In genomic region chr10:114500643-114501042, GRCh38 we compare ENCODE assay signal across 13 cellular contexts.
A peak's percentile ranks its signal among the peaks of the same experiment; 100 is the strongest.
DNase-seq lines count a peak whose midpoint lies in the region; ATAC-seq and TF ChIP-seq lines count a peak whose summit lies in the region.
"Had no signal": no experiment of that assay in that cellular context is flagged by ENCODE, and none has a peak within 500 bp of the region (broad histone marks: within the 10 kb centered on the region; RNA-seq: fewer than 3 reads in every experiment).

No MANE protein-coding gene starts in this region.

- no peaks in the 10 kb centered on the region for H3K27me3 Mint-ChIP-seq in activated CD8-positive, alpha-beta T cell treated with anti-CD3 and anti-CD28 coated beads for 36 hours

- peaks cover 81% of the 10 kb centered on the region for H3K4me1 ChIP-seq in left ventricle myocardium inferior
- H3K4me1 ChIP-seq in heart right ventricle = peaks cover 4 to 70% (median 49%) of the 10 kb centered on the region in 9 donors
- H3K4me1 ChIP-seq in urinary bladder (ENCODE audit: insufficient read depth) = peaks cover 4% of the 10 kb centered on the region

- H3K9me3 Mint-ChIP-seq in activated CD8-positive, alpha-beta T cell treated with anti-CD3 and anti-CD28 coated beads for 36 hours = no peaks in the 10 kb centered on the region
- H3K9me3 Mint-ChIP-seq: brain had no signal

- WGBS in heart right ventricle, 2 donors = 69 to 74% methylated on average over 2 of the region's 2 CpGs
- WGBS in urinary bladder = 81% methylated on average over 2 of the region's 2 CpGs

- no peak overlapping the region for H3K4me3 Mint-ChIP-seq in activated CD8-positive, alpha-beta T cell treated with anti-CD3 and anti-CD28 coated beads for 36 hours
- H3K4me3 Mint-ChIP-seq: brain had no signal

- H3K27ac Mint-ChIP-seq in activated CD8-positive, alpha-beta T cell treated with anti-CD3 and anti-CD28 coated beads for 36 hours = peak overlapping the region; percentile 95
- H3K27ac Mint-ChIP-seq: brain had no signal

- POLR2A ChIA-PET in activated CD8-positive, alpha-beta T cell treated with anti-CD3 and anti-CD28 coated beads for 36 hours (lab: Charles Lee) = interaction anchor here (0.8 to 11.7 kb wide), 5 partner anchors 9 to 33 kb away, joined by 3 to 138 read pairs (median 4); no protein-coding TSS in a partner anchor

- TF ChIP-seq CTCF in left ventricle myocardium inferior (IDR thresholded peaks at IDR 0.05; ENCODE audit: borderline replicate concordance) (no peak), heart right ventricle (IDR thresholded peaks at IDR 0.05) (no peak)
- TF ChIP-seq CTCF in activated CD8-positive, alpha-beta T cell treated with anti-CD3 and anti-CD28 coated beads for 36 hours (IDR thresholded peaks at IDR 0.05) = no peak

- peaks cover 34% of the 10 kb centered on the region for H3K36me3 Mint-ChIP-seq in activated CD8-positive, alpha-beta T cell treated with anti-CD3 and anti-CD28 coated beads for 36 hours (ENCODE audit: low read depth)

- H3K27me3 ChIP-seq in left ventricle myocardium inferior (ENCODE audit: low read depth) = no peaks in the 10 kb centered on the region
- H3K27me3 ChIP-seq in heart right ventricle = no peaks in the 10 kb centered on the region

- peak overlapping the region; percentile 56 for H3K27ac ChIP-seq in left ventricle myocardium inferior (replicated peaks)
- H3K27ac ChIP-seq in heart right ventricle = no peak overlapping the region
- peak overlapping the region; percentile 48 for H3K27ac ChIP-seq in urinary bladder (ENCODE audit: low read depth)

- peaks cover 90% of the 10 kb centered on the region for H3K4me1 Mint-ChIP-seq in activated CD8-positive, alpha-beta T cell treated with anti-CD3 and anti-CD28 coated beads for 36 hours (ENCODE audit: low read depth)

- ATAC-seq in heart right ventricle (no peak), left lobe of liver (peak; percentile 19), GM21619 (IDR thresholded peaks at IDR 0.05; ENCODE audit: unreplicated experiment) (no peak), esophagus mucosa (no peak)
- ATAC-seq in activated CD8-positive, alpha-beta T cell treated with anti-CD3 and anti-CD28 coated beads for 36 hours = no peak

- H3K4me3 ChIP-seq in left ventricle myocardium inferior (no peak overlapping the region), heart right ventricle (no peak overlapping the region), urinary bladder (ENCODE audit: low read depth, low read length) (no peak overlapping the region)
- H3K4me3 ChIP-seq: smooth muscle cell had no signal

- CTCF ChIA-PET in activated CD8-positive, alpha-beta T cell treated with anti-CD3 and anti-CD28 coated beads for 36 hours (lab: Charles Lee) = interaction anchor here (1.0 to 9.4 kb wide), 7 partner anchors 10 to 29 kb away, joined by 3 to 80 read pairs (median 12); no protein-coding TSS in a partner anchor

- intact Hi-C loops in left ventricle myocardium inferior (cut with micrococcal nuclease) = no loop called here
- intact Hi-C loops in heart right ventricle (cut with DNase I) = no loop called here
- intact Hi-C loops in activated CD8-positive, alpha-beta T cell treated with anti-CD3 and anti-CD28 coated beads for 36 hours (cut with micrococcal nuclease) = no loop called here

- no peak for DNase-seq in left ventricle myocardium inferior
- no peak for DNase-seq in heart right ventricle
- DNase-seq in activated CD8-positive, alpha-beta T cell treated with anti-CD3 and anti-CD28 coated beads for 36 hours = no peak
- DNase-seq in left lobe of liver (ENCODE audit: low spot score) = no peak
- DNase-seq in cerebellar nuclear complex (lab: John Stamatoyannopoulos, UW) = no peak
- DNase-seq: hippocampal formation, NCI-H774, RPMI8226 had no signal

- H3K36me3 ChIP-seq in left ventricle myocardium inferior (peaks cover 26% of the 10 kb centered on the region), heart right ventricle (peaks cover 0 to 31% (median 9%) of the 10 kb centered on the region in 9 donors), urinary bladder (ENCODE audit: insufficient read depth) (no peaks in the 10 kb centered on the region)

- H3K9me3 ChIP-seq in left ventricle myocardium inferior (replicated peaks) = no peaks in the 10 kb centered on the region
- no peaks in the 10 kb centered on the region for H3K9me3 ChIP-seq in heart right ventricle

Comparison
In these comparisons a context has a peak if more than half of its experiments do, and no peak if none do; other contexts are left out.
1. H3K27ac ChIP-seq: peak in left ventricle myocardium inferior (single experiment) and urinary bladder (single experiment); none in heart right ventricle (0 of 10).